8 cellular contexts compared by ENCODE assay signal in the genomic region with DNA sequence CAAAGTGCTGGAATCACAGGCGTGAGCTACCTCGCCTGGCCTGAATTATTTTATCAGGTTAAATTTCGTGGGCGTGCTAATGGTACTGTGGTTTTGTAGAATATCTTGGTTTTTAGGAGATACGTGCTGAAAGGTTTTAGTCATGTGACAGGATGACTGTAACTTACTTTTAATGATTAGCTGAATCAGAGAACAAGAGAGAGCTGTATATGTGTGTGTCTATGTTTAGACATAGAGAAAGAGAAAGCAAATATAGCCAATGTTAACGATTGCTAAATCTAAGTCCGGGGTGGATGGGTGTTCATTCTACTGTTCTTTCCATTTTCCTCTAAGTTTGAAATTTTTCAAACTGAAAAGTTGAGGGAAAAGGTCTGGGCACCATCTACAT. TPM values are rescaled to one million over a fixed set of nuclear protein-coding genes. Genes with fewer than 3 reads are reported as not detected.
DNase-seq lines count a peak whose midpoint lies in the region; ATAC-seq and TF ChIP-seq lines count a peak whose summit lies in the region.

No MANE protein-coding gene starts in this region.

- H3K27ac ChIP-seq in right cardiac atrium (ENCODE audit: low read length) (peak overlapping the region; percentile 92), mucosa of rectum (ENCODE audit: low read depth in 2 of 2, low read length in 2 of 2) (peak overlapping the region; percentile 50 to 71)

- no peak overlapping the region for H3K9ac ChIP-seq in mucosa of rectum (ENCODE audit: low read depth in 1 of 2, low read length in 2 of 2)

- POLR2A ChIA-PET in MCF 10A (lab: Yijun Ruan, JAX): interaction anchor here (0.6 to 10.4 kb wide), 21 partner anchors 8 to 478 kb away, joined by 3 to 189 read pairs (median 5); a partner anchor contains a TSS

- no peak for TF ChIP-seq CTCF in MCF 10A (IDR thresholded peaks at IDR 0.05; ENCODE audit: unreplicated experiment)

- ATAC-seq in right cardiac atrium (no peak), Right ventricle myocardium inferior (no peak)

- WGBS in right cardiac atrium: 61% methylated on average over 7 of the region's 7 CpGs

- H3K4me3 Mint-ChIP-seq in MCF 10A (ENCODE audit: unreplicated experiment): peak overlapping the region; percentile 64
- no peak overlapping the region for H3K4me3 Mint-ChIP-seq in activated T-helper 2 cell treated with anti-CD3 and anti-CD28 coated beads, Interferon-gamma antibody, Interleukin-2, Interleukin-4, amounts not matched to agents 10 μg/mL and 5 μg/mL and 100 μg/mL, durations not matched to agents 14 hours and 24 hours and 36 hours (ENCODE audit: low read depth)

- DNase-seq in right cardiac atrium (no peak), Right ventricle myocardium inferior (ENCODE audit: missing footprints) (no peak), MCF 10A (ENCODE audit: unreplicated experiment) (no peak), NCI-H1105 (lab: John Stamatoyannopoulos, UW) (no peak), pons (ENCODE audit: low spot score) (no peak), NCI-H187 (lab: John Stamatoyannopoulos, UW) (no peak)
- no peak for DNase-seq in activated T-helper 2 cell treated with anti-CD3 and anti-CD28 coated beads, Interferon-gamma antibody, Interleukin-2, Interleukin-4, amounts not matched to agents 10 μg/mL and 5 μg/mL and 100 μg/mL, durations not matched to agents 14 hours and 24 hours and 36 hours (ENCODE audit: low spot score)

- CTCF ChIA-PET in MCF 10A (lab: Yijun Ruan, JAX): interaction anchor here (0.6 to 3.1 kb wide), 4 partner anchors 34 to 214 kb away, joined by 3 to 16 read pairs (median 6); no protein-coding TSS in a partner anchor

- H3K4me3 ChIP-seq in right cardiac atrium (ENCODE audit: low read length): no peak overlapping the region
- H3K4me3 ChIP-seq in mucosa of rectum (ENCODE audit: low read length in 2 of 2): no peak overlapping the region

- no peaks in the 10 kb centered on the region for H3K27me3 Mint-ChIP-seq in MCF 10A (ENCODE audit: insufficient read depth, unreplicated experiment)
- no peaks in the 10 kb centered on the region for H3K27me3 Mint-ChIP-seq in activated T-helper 2 cell treated with anti-CD3 and anti-CD28 coated beads, Interferon-gamma antibody, Interleukin-2, Interleukin-4, amounts not matched to agents 10 μg/mL and 5 μg/mL and 100 μg/mL, durations not matched to agents 14 hours and 24 hours and 36 hours (ENCODE audit: low read depth)

- no peaks in the 10 kb centered on the region for H3K27me3 ChIP-seq in right cardiac atrium (ENCODE audit: control insufficient read depth, insufficient read depth)
- H3K27me3 ChIP-seq in mucosa of rectum (ENCODE audit: control insufficient read depth in 2 of 2, insufficient read depth in 2 of 2, low read length in 2 of 2): no peaks in the 10 kb centered on the region

- no TSS peak for BruUV-seq in MCF 10A (replicated peaks; lab: Mats Ljungman, UMichigan)

- peaks cover 78 to 84% of the 10 kb centered on the region in 2 donors for H3K36me3 ChIP-seq in mucosa of rectum (ENCODE audit: control insufficient read depth in 2 of 2, insufficient read depth in 2 of 2, low read length in 2 of 2)

- H3K4me1 Mint-ChIP-seq in MCF 10A (ENCODE audit: insufficient read depth, unreplicated experiment): peaks cover 33% of the 10 kb centered on the region
- peaks cover 19% of the 10 kb centered on the region for H3K4me1 Mint-ChIP-seq in activated T-helper 2 cell treated with anti-CD3 and anti-CD28 coated beads, Interferon-gamma antibody, Interleukin-2, Interleukin-4, amounts not matched to agents 10 μg/mL and 5 μg/mL and 100 μg/mL, durations not matched to agents 14 hours and 24 hours and 36 hours (ENCODE audit: low read depth)

- intact Hi-C loops in right cardiac atrium (cut with DNase I) (loop anchor here in 1 of 4 donors (10.0 kb wide), 2 partner anchors 61 to 141 kb away; no protein-coding TSS in a partner anchor), Right ventricle myocardium inferior (cut with DNase I) (no loop called here), MCF 10A (cut with micrococcal nuclease) (loop anchor here (5.0 kb wide), 1 partner anchor 164 kb away; a partner anchor contains a TSS)
- intact Hi-C loops in activated T-helper 2 cell treated with anti-CD3 and anti-CD28 coated beads, Interferon-gamma antibody, Interleukin-2, Interleukin-4, amounts not matched to agents 10 μg/mL and 5 μg/mL and 100 μg/mL, durations not matched to agents 14 hours and 24 hours and 36 hours (cut with micrococcal nuclease): no loop called here

- H3K9me3 Mint-ChIP-seq in MCF 10A (ENCODE audit: unreplicated experiment): no peaks in the 10 kb centered on the region
- no peaks in the 10 kb centered on the region for H3K9me3 Mint-ChIP-seq in activated T-helper 2 cell treated with anti-CD3 and anti-CD28 coated beads, Interferon-gamma antibody, Interleukin-2, Interleukin-4, amounts not matched to agents 10 μg/mL and 5 μg/mL and 100 μg/mL, durations not matched to agents 14 hours and 24 hours and 36 hours

- peak overlapping the region; percentile 90 for H3K27ac Mint-ChIP-seq in MCF 10A (ENCODE audit: low read depth, unreplicated experiment)
- no peak overlapping the region for H3K27ac Mint-ChIP-seq in activated T-helper 2 cell treated with anti-CD3 and anti-CD28 coated beads, Interferon-gamma antibody, Interleukin-2, Interleukin-4, amounts not matched to agents 10 μg/mL and 5 μg/mL and 100 μg/mL, durations not matched to agents 14 hours and 24 hours and 36 hours

- H3K4me1 ChIP-seq in right cardiac atrium (ENCODE audit: control insufficient read depth, insufficient read depth, low read length) (peaks cover 3% of the 10 kb centered on the region), mucosa of rectum (ENCODE audit: control insufficient read depth in 2 of 2, insufficient read depth in 2 of 2, low read length in 2 of 2) (peaks cover 14 to 26% of the 10 kb centered on the region in 2 donors)

- peaks cover 97% of the 10 kb centered on the region for H3K36me3 Mint-ChIP-seq in MCF 10A (ENCODE audit: insufficient read depth, unreplicated experiment)
- peaks cover 81% of the 10 kb centered on the region for H3K36me3 Mint-ChIP-seq in activated T-helper 2 cell treated with anti-CD3 and anti-CD28 coated beads, Interferon-gamma antibody, Interleukin-2, Interleukin-4, amounts not matched to agents 10 μg/mL and 5 μg/mL and 100 μg/mL, durations not matched to agents 14 hours and 24 hours and 36 hours (ENCODE audit: low read depth)

- H3K9me3 ChIP-seq in right cardiac atrium (ENCODE audit: control insufficient read depth, low read length): no peaks in the 10 kb centered on the region
- H3K9me3 ChIP-seq in mucosa of rectum (ENCODE audit: control insufficient read depth in 2 of 2, low read length in 2 of 2): no peaks in the 10 kb centered on the region

RNA-seq across cellular contexts. Expression of a gene that starts 9.2 kb away (rescaled TPM):
- total RNA-seq in right cardiac atrium (10 to 100 TPM; 25.6 to 36.3 (median 30.0) TPM), Right ventricle myocardium inferior (14.9 TPM), MCF 10A (2022) (43.3 and 46.3 TPM in 2 replicates)
- polyA plus RNA-seq in right cardiac atrium: 18.0 TPM
- 30.1 and 32.1 TPM in 2 replicates for total RNA-seq in activated T-helper 2 cell treated with anti-CD3 and anti-CD28 coated beads, Interferon-gamma antibody, Interleukin-2, Interleukin-4, amounts not matched to agents 10 μg/mL and 5 μg/mL and 100 μg/mL, durations not matched to agents 14 hours and 24 hours and 36 hours
